ENCODE assay signal across 8 cellular contexts in genomic region chr3:3178498-3179328, GRCh38. TPM values are rescaled to one million over a fixed set of nuclear protein-coding genes. Genes with fewer than 3 reads are reported as not detected.
DNase-seq lines count a peak whose midpoint lies in the region; ATAC-seq, FAIRE-seq and TF ChIP-seq lines count a peak whose summit lies in the region.

No MANE protein-coding gene starts in this region.

- H3K4me1 ChIP-seq in mucosa of descending colon (ENCODE audit: low read depth), result peaks cover 18% of the 10 kb centered on the region

- no peaks in the 10 kb centered on the region for H3K36me3 ChIP-seq in mucosa of descending colon (ENCODE audit: low read depth)

- TF ChIP-seq CTCF in GM12864 (IDR thresholded peaks at IDR 0.05; ENCODE audit: low read depth, low read length, missing control alignments) (no peak), brain (conservative IDR thresholded peaks at IDR 0.05) (no peak), mucosa of descending colon (IDR thresholded peaks at IDR 0.05) (no peak)

- intact Hi-C loops in mucosa of descending colon (cut with DNase I, micrococcal nuclease), result no loop called here

- H3K36me3 Mint-ChIP-seq in brain, result peaks cover 14% of the 10 kb centered on the region

- H3K4me1 Mint-ChIP-seq in brain, result peaks cover 31% of the 10 kb centered on the region

- H3K27me3 Mint-ChIP-seq in brain, result peaks cover 2% of the 10 kb centered on the region

- ATAC-seq in HG03354 (IDR thresholded peaks at IDR 0.05; ENCODE audit: poor library complexity, severe bottlenecking, unreplicated experiment) (peak; percentile 21), mucosa of descending colon (no peak)

- peak overlapping the region; percentile 38 to 87 (median 70) for H3K27ac Mint-ChIP-seq in brain

- FAIRE-seq in RCC 7860 (lab: Jason Lieb, UNC), result no peak

- in situ Hi-C loops in G401 (cut with HindIII; ENCODE audit: low sequenced_read_pairs), result no loop called here

- H3K4me3 ChIP-seq in GM12864 (ENCODE audit: low read depth, low read length) (peak overlapping the region; percentile 84), mucosa of descending colon (peak overlapping the region; percentile 97)

- H3K9me3 ChIP-seq in mucosa of descending colon, result no peaks in the 10 kb centered on the region

- H3K4me3 Mint-ChIP-seq in brain, result peak overlapping the region; percentile 90 to 98 (median 96)

- peaks cover 0 to 1% (median 0%) of the 10 kb centered on the region in 5 experiments for H3K9me3 Mint-ChIP-seq in brain

- no peak for DNase-seq in GM12864 (ENCODE audit: low read depth)
- DNase-seq in mucosa of descending colon, result peak in 1 of 3 donors; percentile 8
- DNase-seq in G401 (ENCODE audit: low spot score), result no peak
- DNase-seq in HCEC 1CT, result no peak
- no peak for DNase-seq in RCC 7860 (ENCODE audit: low spot score)
- DNase-seq in ecto neural progenitor cell (ENCODE audit: low spot score), result no peak

RNA-seq across cellular contexts. Expression of gene CRBN, which starts 0.8 kb away (rescaled TPM):
- polyA plus RNA-seq in brain (ENCODE audit: insufficient read depth, low read depth, low replicate concordance), result 13.6 TPM
- 10 to 100 TPM; 35.8 to 65.9 (median 64.8) TPM for total RNA-seq in mucosa of descending colon
- total RNA-seq in G401 (2014; rRNA removed; shearing (Covaris generic)), result 39.4 and 40.0 TPM in 2 replicates

RNA-seq across cellular contexts. Expression of gene TRNT1, which starts 52.0 kb away (rescaled TPM):
- polyA plus RNA-seq in brain (ENCODE audit: insufficient read depth, low read depth, low replicate concordance), result 6.3 TPM
- total RNA-seq in mucosa of descending colon, result 10 to 100 TPM; 21.5 to 25.1 (median 24.3) TPM
- total RNA-seq in G401 (2014; rRNA removed; shearing (Covaris generic)), result 32.7 and 61.7 TPM in 2 replicates
